1 cellular context compared by ENCODE assay signal in the genomic region with DNA sequence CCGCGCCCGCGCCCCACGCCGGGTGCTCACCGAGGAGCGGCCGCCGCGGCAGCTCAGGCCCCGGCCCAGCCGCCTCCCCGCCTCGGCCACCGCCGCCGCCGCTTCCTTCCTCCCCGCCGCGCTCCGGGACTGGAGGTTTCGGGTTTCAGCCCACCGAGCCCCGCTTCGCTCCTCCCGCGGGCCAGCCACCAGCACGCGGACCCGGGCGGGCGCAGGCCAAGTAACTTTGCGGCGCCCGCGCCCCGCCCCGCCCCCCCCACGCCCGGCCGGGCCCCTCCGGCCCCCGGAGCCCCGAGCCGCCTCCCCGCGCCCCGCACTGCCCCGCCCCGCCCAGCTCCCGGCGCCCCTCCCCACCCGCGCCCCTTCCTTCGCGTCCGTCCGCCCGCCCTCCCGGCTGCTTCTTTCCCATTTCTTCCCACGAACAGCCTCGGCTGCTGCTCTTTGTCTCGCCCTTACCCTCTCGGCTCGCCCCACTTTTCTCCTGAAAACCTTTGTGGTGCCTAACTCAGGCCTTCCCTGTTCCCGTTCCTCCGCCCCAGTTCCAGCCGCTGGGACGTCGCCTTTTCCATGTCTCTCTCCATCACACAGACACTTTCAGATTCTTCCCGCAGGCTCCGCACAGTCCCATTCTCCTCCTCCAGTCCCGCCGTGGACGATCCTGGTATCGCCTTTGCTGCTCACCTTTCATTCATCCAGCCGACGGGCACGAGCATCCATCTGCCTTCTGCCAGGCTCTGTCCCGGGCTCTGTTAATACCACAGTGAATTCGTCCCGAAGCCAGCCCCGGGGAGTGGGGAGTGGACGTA.
A peak's percentile ranks its signal among the peaks of the same experiment; 100 is the strongest.
TF ChIP-seq lines count a peak whose summit lies in the region.

A gene with protein sequence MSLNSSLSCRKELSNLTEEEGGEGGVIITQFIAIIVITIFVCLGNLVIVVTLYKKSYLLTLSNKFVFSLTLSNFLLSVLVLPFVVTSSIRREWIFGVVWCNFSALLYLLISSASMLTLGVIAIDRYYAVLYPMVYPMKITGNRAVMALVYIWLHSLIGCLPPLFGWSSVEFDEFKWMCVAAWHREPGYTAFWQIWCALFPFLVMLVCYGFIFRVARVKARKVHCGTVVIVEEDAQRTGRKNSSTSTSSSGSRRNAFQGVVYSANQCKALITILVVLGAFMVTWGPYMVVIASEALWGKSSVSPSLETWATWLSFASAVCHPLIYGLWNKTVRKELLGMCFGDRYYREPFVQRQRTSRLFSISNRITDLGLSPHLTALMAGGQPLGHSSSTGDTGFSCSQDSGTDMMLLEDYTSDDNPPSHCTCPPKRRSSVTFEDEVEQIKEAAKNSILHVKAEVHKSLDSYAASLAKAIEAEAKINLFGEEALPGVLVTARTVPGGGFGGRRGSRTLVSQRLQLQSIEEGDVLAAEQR (minus strand): TSS at position 222 of the 806 bp plus-strand sequence. CDS start 32,080 bp downstream, outside the sequence.

TF ChIP-seq in HEK293, 187 proteins besides CTCF, POLR2A, EP300 and RAD21 (continued from another document and continues in another):
- TF ChIP-seq, protein P1, sequence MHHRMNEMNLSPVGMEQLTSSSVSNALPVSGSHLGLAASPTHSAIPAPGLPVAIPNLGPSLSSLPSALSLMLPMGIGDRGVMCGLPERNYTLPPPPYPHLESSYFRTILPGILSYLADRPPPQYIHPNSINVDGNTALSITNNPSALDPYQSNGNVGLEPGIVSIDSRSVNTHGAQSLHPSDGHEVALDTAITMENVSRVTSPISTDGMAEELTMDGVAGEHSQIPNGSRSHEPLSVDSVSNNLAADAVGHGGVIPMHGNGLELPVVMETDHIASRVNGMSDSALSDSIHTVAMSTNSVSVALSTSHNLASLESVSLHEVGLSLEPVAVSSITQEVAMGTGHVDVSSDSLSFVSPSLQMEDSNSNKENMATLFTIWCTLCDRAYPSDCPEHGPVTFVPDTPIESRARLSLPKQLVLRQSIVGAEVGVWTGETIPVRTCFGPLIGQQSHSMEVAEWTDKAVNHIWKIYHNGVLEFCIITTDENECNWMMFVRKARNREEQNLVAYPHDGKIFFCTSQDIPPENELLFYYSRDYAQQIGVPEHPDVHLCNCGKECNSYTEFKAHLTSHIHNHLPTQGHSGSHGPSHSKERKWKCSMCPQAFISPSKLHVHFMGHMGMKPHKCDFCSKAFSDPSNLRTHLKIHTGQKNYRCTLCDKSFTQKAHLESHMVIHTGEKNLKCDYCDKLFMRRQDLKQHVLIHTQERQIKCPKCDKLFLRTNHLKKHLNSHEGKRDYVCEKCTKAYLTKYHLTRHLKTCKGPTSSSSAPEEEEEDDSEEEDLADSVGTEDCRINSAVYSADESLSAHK (tag by site-specific recombination; IDR thresholded peaks at IDR 0.05): 0 out of 2 replicates have a peak, but pooled peaks have one; percentile 15
- no peak for TF ChIP-seq ZNF623 (tag by site-specific recombination; IDR thresholded peaks at IDR 0.05)
- peak; percentile 27; the same call in 1 of the 2 replicates for TF ChIP-seq ZNF394 (tag by site-specific recombination; IDR thresholded peaks at IDR 0.05; ENCODE audit: borderline replicate concordance)
- peak; percentile 83 for TF ChIP-seq ZNF366 (tag by site-specific recombination; conservative IDR thresholded peaks at IDR 0.05)
- peak; percentile 89 for TF ChIP-seq ZNF600 (tag by site-specific recombination; IDR thresholded peaks at IDR 0.05)
- TF ChIP-seq ZNF510 (tag by site-specific recombination; IDR thresholded peaks at IDR 0.05; ENCODE audit: insufficient replicate concordance): no peak
- 0 out of 2 replicates have a peak, but pooled peaks have one; percentile 19 for TF ChIP-seq ZNF501 (tag by site-specific recombination; IDR thresholded peaks at IDR 0.05)
- peak; percentile 30; the same call in 1 of the 2 replicates for TF ChIP-seq ZNF76 (tag by site-specific recombination; IDR thresholded peaks at IDR 0.05; ENCODE audit: borderline replicate concordance, low read depth)
- peak; percentile 49; the same call in 1 of the 2 replicates for TF ChIP-seq ZXDB (tag by site-specific recombination; IDR thresholded peaks at IDR 0.05)
- TF ChIP-seq, protein P2, sequence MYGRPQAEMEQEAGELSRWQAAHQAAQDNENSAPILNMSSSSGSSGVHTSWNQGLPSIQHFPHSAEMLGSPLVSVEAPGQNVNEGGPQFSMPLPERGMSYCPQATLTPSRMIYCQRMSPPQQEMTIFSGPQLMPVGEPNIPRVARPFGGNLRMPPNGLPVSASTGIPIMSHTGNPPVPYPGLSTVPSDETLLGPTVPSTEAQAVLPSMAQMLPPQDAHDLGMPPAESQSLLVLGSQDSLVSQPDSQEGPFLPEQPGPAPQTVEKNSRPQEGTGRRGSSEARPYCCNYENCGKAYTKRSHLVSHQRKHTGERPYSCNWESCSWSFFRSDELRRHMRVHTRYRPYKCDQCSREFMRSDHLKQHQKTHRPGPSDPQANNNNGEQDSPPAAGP (tag by site-specific recombination; IDR thresholded peaks at IDR 0.05): peak; percentile 47
- TF ChIP-seq, protein P3, sequence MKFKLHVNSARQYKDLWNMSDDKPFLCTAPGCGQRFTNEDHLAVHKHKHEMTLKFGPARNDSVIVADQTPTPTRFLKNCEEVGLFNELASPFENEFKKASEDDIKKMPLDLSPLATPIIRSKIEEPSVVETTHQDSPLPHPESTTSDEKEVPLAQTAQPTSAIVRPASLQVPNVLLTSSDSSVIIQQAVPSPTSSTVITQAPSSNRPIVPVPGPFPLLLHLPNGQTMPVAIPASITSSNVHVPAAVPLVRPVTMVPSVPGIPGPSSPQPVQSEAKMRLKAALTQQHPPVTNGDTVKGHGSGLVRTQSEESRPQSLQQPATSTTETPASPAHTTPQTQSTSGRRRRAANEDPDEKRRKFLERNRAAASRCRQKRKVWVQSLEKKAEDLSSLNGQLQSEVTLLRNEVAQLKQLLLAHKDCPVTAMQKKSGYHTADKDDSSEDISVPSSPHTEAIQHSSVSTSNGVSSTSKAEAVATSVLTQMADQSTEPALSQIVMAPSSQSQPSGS (tag by site-specific recombination; IDR thresholded peaks at IDR 0.05; ENCODE audit: low read depth): no peak
- TF ChIP-seq, protein P4, sequence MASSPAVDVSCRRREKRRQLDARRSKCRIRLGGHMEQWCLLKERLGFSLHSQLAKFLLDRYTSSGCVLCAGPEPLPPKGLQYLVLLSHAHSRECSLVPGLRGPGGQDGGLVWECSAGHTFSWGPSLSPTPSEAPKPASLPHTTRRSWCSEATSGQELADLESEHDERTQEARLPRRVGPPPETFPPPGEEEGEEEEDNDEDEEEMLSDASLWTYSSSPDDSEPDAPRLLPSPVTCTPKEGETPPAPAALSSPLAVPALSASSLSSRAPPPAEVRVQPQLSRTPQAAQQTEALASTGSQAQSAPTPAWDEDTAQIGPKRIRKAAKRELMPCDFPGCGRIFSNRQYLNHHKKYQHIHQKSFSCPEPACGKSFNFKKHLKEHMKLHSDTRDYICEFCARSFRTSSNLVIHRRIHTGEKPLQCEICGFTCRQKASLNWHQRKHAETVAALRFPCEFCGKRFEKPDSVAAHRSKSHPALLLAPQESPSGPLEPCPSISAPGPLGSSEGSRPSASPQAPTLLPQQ (tag by site-specific recombination; IDR thresholded peaks at IDR 0.05): peak; percentile 35; the same call in 1 of the 2 replicates
- TF ChIP-seq, protein P5, sequence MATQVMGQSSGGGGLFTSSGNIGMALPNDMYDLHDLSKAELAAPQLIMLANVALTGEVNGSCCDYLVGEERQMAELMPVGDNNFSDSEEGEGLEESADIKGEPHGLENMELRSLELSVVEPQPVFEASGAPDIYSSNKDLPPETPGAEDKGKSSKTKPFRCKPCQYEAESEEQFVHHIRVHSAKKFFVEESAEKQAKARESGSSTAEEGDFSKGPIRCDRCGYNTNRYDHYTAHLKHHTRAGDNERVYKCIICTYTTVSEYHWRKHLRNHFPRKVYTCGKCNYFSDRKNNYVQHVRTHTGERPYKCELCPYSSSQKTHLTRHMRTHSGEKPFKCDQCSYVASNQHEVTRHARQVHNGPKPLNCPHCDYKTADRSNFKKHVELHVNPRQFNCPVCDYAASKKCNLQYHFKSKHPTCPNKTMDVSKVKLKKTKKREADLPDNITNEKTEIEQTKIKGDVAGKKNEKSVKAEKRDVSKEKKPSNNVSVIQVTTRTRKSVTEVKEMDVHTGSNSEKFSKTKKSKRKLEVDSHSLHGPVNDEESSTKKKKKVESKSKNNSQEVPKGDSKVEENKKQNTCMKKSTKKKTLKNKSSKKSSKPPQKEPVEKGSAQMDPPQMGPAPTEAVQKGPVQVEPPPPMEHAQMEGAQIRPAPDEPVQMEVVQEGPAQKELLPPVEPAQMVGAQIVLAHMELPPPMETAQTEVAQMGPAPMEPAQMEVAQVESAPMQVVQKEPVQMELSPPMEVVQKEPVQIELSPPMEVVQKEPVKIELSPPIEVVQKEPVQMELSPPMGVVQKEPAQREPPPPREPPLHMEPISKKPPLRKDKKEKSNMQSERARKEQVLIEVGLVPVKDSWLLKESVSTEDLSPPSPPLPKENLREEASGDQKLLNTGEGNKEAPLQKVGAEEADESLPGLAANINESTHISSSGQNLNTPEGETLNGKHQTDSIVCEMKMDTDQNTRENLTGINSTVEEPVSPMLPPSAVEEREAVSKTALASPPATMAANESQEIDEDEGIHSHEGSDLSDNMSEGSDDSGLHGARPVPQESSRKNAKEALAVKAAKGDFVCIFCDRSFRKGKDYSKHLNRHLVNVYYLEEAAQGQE (tag by site-specific recombination; IDR thresholded peaks at IDR 0.05): peak; percentile 43
- no peak for TF ChIP-seq ZBTB7A (tag by site-specific recombination; IDR thresholded peaks at IDR 0.05; ENCODE audit: low read depth)
- TF ChIP-seq KLF7 (tag by site-specific recombination; IDR thresholded peaks at IDR 0.05; ENCODE audit: borderline replicate concordance): 0 out of 2 replicates have a peak, but pooled peaks have one; percentile 54
- TF ChIP-seq TCF7L2 (IDR thresholded peaks at IDR 0.05; ENCODE audit: borderline replicate concordance, low read depth, low read length): 0 out of 2 replicates have a peak, but pooled peaks have one; percentile 19
- peak; percentile 91 for TF ChIP-seq ZNF335 (tag by site-specific recombination; conservative IDR thresholded peaks at IDR 0.05)
- peak; percentile 75 for TF ChIP-seq KLF1 (tag by site-specific recombination; IDR thresholded peaks at IDR 0.05)
- TF ChIP-seq SCRT1 (tag by site-specific recombination; IDR thresholded peaks at IDR 0.05; ENCODE audit: borderline replicate concordance): no peak
- TF ChIP-seq ZBTB20 (tag by site-specific recombination; IDR thresholded peaks at IDR 0.05): peak; percentile 99
- TF ChIP-seq ZFHX2 (tag by site-specific recombination; conservative IDR thresholded peaks at IDR 0.05): no peak
- peak; percentile 64 for TF ChIP-seq ZBTB48 (tag by site-specific recombination; IDR thresholded peaks at IDR 0.05)
- no peak for TF ChIP-seq ZNF670 (tag by site-specific recombination; IDR thresholded peaks at IDR 0.05; ENCODE audit: low read depth)
- TF ChIP-seq ZFP3 (tag by site-specific recombination; IDR thresholded peaks at IDR 0.05; ENCODE audit: low read depth): no peak
- TF ChIP-seq, protein P6, sequence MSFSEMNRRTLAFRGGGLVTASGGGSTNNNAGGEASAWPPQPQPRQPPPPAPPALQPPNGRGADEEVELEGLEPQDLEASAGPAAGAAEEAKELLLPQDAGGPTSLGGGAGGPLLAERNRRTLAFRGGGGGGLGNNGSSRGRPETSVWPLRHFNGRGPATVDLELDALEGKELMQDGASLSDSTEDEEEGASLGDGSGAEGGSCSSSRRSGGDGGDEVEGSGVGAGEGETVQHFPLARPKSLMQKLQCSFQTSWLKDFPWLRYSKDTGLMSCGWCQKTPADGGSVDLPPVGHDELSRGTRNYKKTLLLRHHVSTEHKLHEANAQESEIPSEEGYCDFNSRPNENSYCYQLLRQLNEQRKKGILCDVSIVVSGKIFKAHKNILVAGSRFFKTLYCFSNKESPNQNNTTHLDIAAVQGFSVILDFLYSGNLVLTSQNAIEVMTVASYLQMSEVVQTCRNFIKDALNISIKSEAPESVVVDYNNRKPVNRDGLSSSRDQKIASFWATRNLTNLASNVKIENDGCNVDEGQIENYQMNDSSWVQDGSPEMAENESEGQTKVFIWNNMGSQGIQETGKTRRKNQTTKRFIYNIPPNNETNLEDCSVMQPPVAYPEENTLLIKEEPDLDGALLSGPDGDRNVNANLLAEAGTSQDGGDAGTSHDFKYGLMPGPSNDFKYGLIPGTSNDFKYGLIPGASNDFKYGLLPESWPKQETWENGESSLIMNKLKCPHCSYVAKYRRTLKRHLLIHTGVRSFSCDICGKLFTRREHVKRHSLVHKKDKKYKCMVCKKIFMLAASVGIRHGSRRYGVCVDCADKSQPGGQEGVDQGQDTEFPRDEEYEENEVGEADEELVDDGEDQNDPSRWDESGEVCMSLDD (tag by site-specific recombination; IDR thresholded peaks at IDR 0.05): peak; percentile 46; the same call in 1 of the 2 replicates
- TF ChIP-seq KLF16 (tag by site-specific recombination; IDR thresholded peaks at IDR 0.05): peak; percentile 35; the same call in 1 of the 2 replicates
- TF ChIP-seq ZBTB17 (tag by site-specific recombination; IDR thresholded peaks at IDR 0.05): peak; percentile 93
- TF ChIP-seq, protein P7, sequence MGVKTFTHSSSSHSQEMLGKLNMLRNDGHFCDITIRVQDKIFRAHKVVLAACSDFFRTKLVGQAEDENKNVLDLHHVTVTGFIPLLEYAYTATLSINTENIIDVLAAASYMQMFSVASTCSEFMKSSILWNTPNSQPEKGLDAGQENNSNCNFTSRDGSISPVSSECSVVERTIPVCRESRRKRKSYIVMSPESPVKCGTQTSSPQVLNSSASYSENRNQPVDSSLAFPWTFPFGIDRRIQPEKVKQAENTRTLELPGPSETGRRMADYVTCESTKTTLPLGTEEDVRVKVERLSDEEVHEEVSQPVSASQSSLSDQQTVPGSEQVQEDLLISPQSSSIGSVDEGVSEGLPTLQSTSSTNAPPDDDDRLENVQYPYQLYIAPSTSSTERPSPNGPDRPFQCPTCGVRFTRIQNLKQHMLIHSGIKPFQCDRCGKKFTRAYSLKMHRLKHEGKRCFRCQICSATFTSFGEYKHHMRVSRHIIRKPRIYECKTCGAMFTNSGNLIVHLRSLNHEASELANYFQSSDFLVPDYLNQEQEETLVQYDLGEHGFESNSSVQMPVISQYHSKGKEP (tag by site-specific recombination; IDR thresholded peaks at IDR 0.05): 0 out of 2 replicates have a peak, but pooled peaks have one; percentile 9
- no peak for TF ChIP-seq ZNF433 (tag by site-specific recombination; IDR thresholded peaks at IDR 0.05; ENCODE audit: low read depth)
- peak; percentile 86 for TF ChIP-seq PRDM1 (tag by site-specific recombination; IDR thresholded peaks at IDR 0.05)
- peak; percentile 54 for TF ChIP-seq ZEB2 (tag by site-specific recombination; IDR thresholded peaks at IDR 0.05)
- TF ChIP-seq, protein P8, sequence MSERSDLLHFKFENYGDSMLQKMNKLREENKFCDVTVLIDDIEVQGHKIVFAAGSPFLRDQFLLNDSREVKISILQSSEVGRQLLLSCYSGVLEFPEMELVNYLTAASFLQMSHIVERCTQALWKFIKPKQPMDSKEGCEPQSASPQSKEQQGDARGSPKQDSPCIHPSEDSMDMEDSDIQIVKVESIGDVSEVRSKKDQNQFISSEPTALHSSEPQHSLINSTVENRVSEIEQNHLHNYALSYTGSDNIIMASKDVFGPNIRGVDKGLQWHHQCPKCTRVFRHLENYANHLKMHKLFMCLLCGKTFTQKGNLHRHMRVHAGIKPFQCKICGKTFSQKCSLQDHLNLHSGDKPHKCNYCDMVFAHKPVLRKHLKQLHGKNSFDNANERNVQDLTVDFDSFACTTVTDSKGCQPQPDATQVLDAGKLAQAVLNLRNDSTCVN (tag by site-specific recombination; optimal IDR thresholded peaks at IDR 0.05): peak; percentile 69
- peak; percentile 98 for TF ChIP-seq ZBTB8A (tag by site-specific recombination; IDR thresholded peaks at IDR 0.05)
- TF ChIP-seq ZNF140 (tag by site-specific recombination; IDR thresholded peaks at IDR 0.05): no peak
